ENCODE assay signal across 13 cellular contexts in genomic region chr9:135773677-135774238, GRCh38.
DNase-seq lines count a peak whose midpoint lies in the region; ATAC-seq, FAIRE-seq and TF ChIP-seq lines count a peak whose summit lies in the region.
"Had no signal": no experiment of that assay in that cellular context is flagged by ENCODE, and none has a peak within 500 bp of the region (broad histone marks: within the 10 kb centered on the region; RNA-seq: fewer than 3 reads in every experiment).

No MANE protein-coding gene starts in this region.

- BruUV-seq in HepG2 (replicated peaks; lab: Mats Ljungman, UMichigan) (no TSS peak), IMR-90 (replicated peaks; lab: Mats Ljungman, UMichigan) (no TSS peak)

- H3K23ac ChIP-seq in IMR-90 (ENCODE audit: low read depth, low read length) (no peak overlapping the region), neuronal stem cell (ENCODE audit: low read depth, low read length, poor library complexity) (peak overlapping the region; percentile 73)

- 20% methylated on average over 8 of the region's 10 CpGs for WGBS in HepG2 (ENCODE audit: low lambda C conversion rate)
- WGBS in right lobe of liver (ENCODE audit: insufficient coverage, low coverage, low lambda C conversion rate, missing lambda C conversion rate) = 61% methylated on average over 6 of the region's 10 CpGs
- WGBS in IMR-90 (ENCODE audit: extremely low coverage in 2 of 2, insufficient read length in 1 of 2), 2 experiments = 70% methylated on average over 5 of the region's 10 CpGs; no CpG with 5 or more reads in 1 of the 2 experiments
- WGBS in neuronal stem cell (ENCODE audit: extremely low coverage in 2 of 2, insufficient read length in 2 of 2, insufficient replicate concordance in 1 of 2), 2 donors = no CpG with 5 or more reads among the region's 10 CpGs

- no peak overlapping the region for H3K18ac ChIP-seq in IMR-90 (ENCODE audit: low read depth, low read length)
- H3K18ac ChIP-seq in neuronal stem cell (ENCODE audit: low read length) = peak overlapping the region; percentile 85

- no peaks in the 10 kb centered on the region for H3K79me2 ChIP-seq in HepG2 (ENCODE audit: insufficient read depth, low read length)

- H4K8ac ChIP-seq in IMR-90 (ENCODE audit: low read depth in 2 of 2, low read length in 2 of 2) = no peak overlapping the region
- H4K8ac ChIP-seq in neuronal stem cell (ENCODE audit: low read depth, low read length) = peak overlapping the region; percentile 52

- H2BK20ac ChIP-seq in IMR-90 (ENCODE audit: low read depth, low read length) = no peak overlapping the region

- H4K5ac ChIP-seq in IMR-90 (ENCODE audit: low read depth, low read length) = no peak overlapping the region

- TF ChIP-seq RAD21 in HepG2 (CRISPR knock-in tag; IDR thresholded peaks at IDR 0.05) (no peak), IMR-90 (IDR thresholded peaks at IDR 0.05; ENCODE audit: low read length) (no peak)

- POLR2A ChIA-PET in HepG2 (lab: Yijun Ruan, JAX) = no interaction called here
- POLR2A ChIA-PET in IMR-90 (lab: Charles Lee; ENCODE audit: unreplicated experiment) = no interaction called here

- TF ChIP-seq POLR2A in HepG2 (IDR thresholded peaks at IDR 0.05; ENCODE audit: insufficient read depth in 1 of 2, low read depth in 2 of 2, low read length in 2 of 2) (no peak), right lobe of liver (IDR thresholded peaks at IDR 0.05) (no peak), IMR-90 (IDR thresholded peaks at IDR 0.05; ENCODE audit: low read depth, low read length) (no peak)

- H3K27me3 ChIP-seq in HepG2 (ENCODE audit: control insufficient read depth in 1 of 2, insufficient read depth in 2 of 2, low read length in 2 of 2) (peaks cover 5 to 62% of the 10 kb centered on the region in 2 experiments; a peak in 4 of 5 replicates), right lobe of liver (no peaks in the 10 kb centered on the region), IMR-90 (ENCODE audit: control insufficient read depth, insufficient read depth, low read length) (peaks cover 2% of the 10 kb centered on the region), neuronal stem cell (ENCODE audit: control insufficient read depth in 3 of 3, insufficient read depth in 3 of 3, low read depth in 1 of 3, low read length in 3 of 3) (peaks cover 0 to 3% (median 0%) of the 10 kb centered on the region in 3 experiments)
- H3K27me3 ChIP-seq: BLaER1 treated with 17β-estradiol and CSF1 and Interleukin-3, amounts not matched to agents 10 nM and 100 nM had no signal

- H3K4ac ChIP-seq in IMR-90 (ENCODE audit: low read depth, low read length) (no peak overlapping the region), neuronal stem cell (ENCODE audit: low read length) (peak overlapping the region; percentile 89)

- H3K9me1 ChIP-seq in IMR-90 (ENCODE audit: insufficient read depth, low read length) = peaks cover 5% of the 10 kb centered on the region; the same call in 1 of the 2 replicates

- H3K14ac ChIP-seq in IMR-90 (replicated peaks; ENCODE audit: low read depth, low read length) (no peak overlapping the region), neuronal stem cell (ENCODE audit: low read length) (peak overlapping the region; percentile 99)

- H3K4me2 ChIP-seq in HepG2 (ENCODE audit: low read depth, low read length) = no peak overlapping the region
- no peak overlapping the region for H3K4me2 ChIP-seq in IMR-90 (ENCODE audit: low read depth, low read length)
- no peak overlapping the region for H3K4me2 ChIP-seq in neuronal stem cell (ENCODE audit: insufficient read depth, low read length, poor library complexity, severe bottlenecking)
- H3K4me2 ChIP-seq: BLaER1 treated with 17β-estradiol and CSF1 and Interleukin-3, amounts not matched to agents 10 nM and 100 nM had no signal

- TF ChIP-seq EP300 in HepG2 (IDR thresholded peaks at IDR 0.05; ENCODE audit: low read depth in 2 of 2, low read length in 2 of 2) (no peak), HepG2 (CRISPR knock-in tag; IDR thresholded peaks at IDR 0.05; ENCODE audit: borderline replicate concordance) (no peak)

- peak; percentile 33 for ATAC-seq in HepG2
- no peak for ATAC-seq in right lobe of liver
- ATAC-seq in IMR-90 (ENCODE audit: low read depth) = no peak
- ATAC-seq in HG02938 (IDR thresholded peaks at IDR 0.05; ENCODE audit: unreplicated experiment) = no peak
- ATAC-seq in GM21528 (IDR thresholded peaks at IDR 0.05; ENCODE audit: low FRiP score, unreplicated experiment) = no peak
- ATAC-seq: CD8-positive, alpha-beta T cell; HCT116 had no signal

- H2BK120ac ChIP-seq in IMR-90 (ENCODE audit: low read depth, low read length) (no peak overlapping the region), neuronal stem cell (ENCODE audit: low read depth, low read length) (no peak overlapping the region)

- H2AFZ ChIP-seq in HepG2 (ENCODE audit: low read length) = no peak overlapping the region
- H2AFZ ChIP-seq in IMR-90 (replicated peaks; ENCODE audit: low read length, poor library complexity) = peak overlapping the region; percentile 67
- no peak overlapping the region for H2AFZ ChIP-seq in neuronal stem cell (ENCODE audit: low read length)

- no peak overlapping the region for H2AK9ac ChIP-seq in IMR-90 (replicated peaks; ENCODE audit: low read depth, low read length, poor library complexity)

- no peaks in the 10 kb centered on the region for H3K79me1 ChIP-seq in IMR-90 (ENCODE audit: low read depth in 1 of 2, low read length in 2 of 2)
- H3K79me1 ChIP-seq in neuronal stem cell (ENCODE audit: low read depth, low read length) = peaks cover 7% of the 10 kb centered on the region

- no peak for TF ChIP-seq CTCF in HepG2 (CRISPR knock-in tag; IDR thresholded peaks at IDR 0.05)
- no peak for TF ChIP-seq CTCF in right lobe of liver (IDR thresholded peaks at IDR 0.05)
- no peak for TF ChIP-seq CTCF in IMR-90 (conservative IDR thresholded peaks at IDR 0.05; ENCODE audit: low read depth, low read length)

- H4K20me1 ChIP-seq in HepG2 (ENCODE audit: insufficient read depth, low read length) (no peaks in the 10 kb centered on the region), IMR-90 (ENCODE audit: insufficient read depth, low read length) (no peaks in the 10 kb centered on the region)

- H2BK15ac ChIP-seq in IMR-90 (ENCODE audit: low read depth, low read length) = no peak overlapping the region
- peak overlapping the region; percentile 91 for H2BK15ac ChIP-seq in neuronal stem cell (ENCODE audit: low read length)

- CTCF ChIA-PET in HepG2 (lab: Yijun Ruan, JAX; ENCODE audit: low intra/inter-chr PET ratio, low total read pairs) (no interaction called here), IMR-90 (lab: Yijun Ruan, JAX) (no interaction called here)

- H3K36me3 ChIP-seq in HepG2 (replicated peaks in 1 of 2; ENCODE audit: control insufficient read depth in 1 of 2, insufficient read depth in 2 of 2, low read length in 2 of 2) (no peaks in the 10 kb centered on the region), right lobe of liver (no peaks in the 10 kb centered on the region), IMR-90 (ENCODE audit: control insufficient read depth, insufficient read depth, low read length) (no peaks in the 10 kb centered on the region), neuronal stem cell (replicated peaks in 1 of 2; ENCODE audit: control insufficient read depth in 2 of 2, insufficient read depth in 2 of 2, low read length in 2 of 2) (no peaks in the 10 kb centered on the region)
- H3K36me3 ChIP-seq: BLaER1 treated with 17β-estradiol and CSF1 and Interleukin-3, amounts not matched to agents 10 nM and 100 nM had no signal

- H3K4me1 ChIP-seq in HepG2 (ENCODE audit: insufficient read depth, low read length) (no peaks in the 10 kb centered on the region), right lobe of liver (no peaks in the 10 kb centered on the region), IMR-90 (ENCODE audit: control insufficient read depth, insufficient read depth, low read length) (no peaks in the 10 kb centered on the region), neuronal stem cell (ENCODE audit: control insufficient read depth in 2 of 2, insufficient read depth in 1 of 2, low read depth in 1 of 2, low read length in 2 of 2) (peaks cover 0 to 16% of the 10 kb centered on the region in 2 donors)
- H3K4me1 ChIP-seq: BLaER1 treated with 17β-estradiol and CSF1 and Interleukin-3, amounts not matched to agents 10 nM and 100 nM had no signal

- H2BK12ac ChIP-seq in neuronal stem cell (ENCODE audit: low read length) = peak overlapping the region; percentile 30

- H2AK5ac ChIP-seq in IMR-90 (ENCODE audit: low read depth, low read length) (no peak overlapping the region), neuronal stem cell (ENCODE audit: low read depth, low read length) (peak overlapping the region; percentile 96)

- dilution Hi-C loops in IMR-90 (cut with HindIII; ENCODE audit: low sequenced_read_pairs, unreplicated experiment) = no loop called here

- H4K91ac ChIP-seq in IMR-90 (ENCODE audit: insufficient read depth, low read depth, low read length) (no peak overlapping the region), neuronal stem cell (ENCODE audit: low read depth, low read length, poor library complexity) (peak overlapping the region; percentile 72)

- DNase-seq in HepG2 (ENCODE audit: low spot score) (no peak), right lobe of liver (no peak), IMR-90 (no peak), neuronal stem cell (ENCODE audit: low spot score) (no peak), SK-N-DZ (ENCODE audit: low spot score) (no peak)
- DNase-seq: Calu3; CD8-positive, alpha-beta T cell; DMS79 treated with DMSO at 0.1 percent for 48 hours; GF-D8 had no signal

- intact Hi-C loops in HepG2 (cut with micrococcal nuclease; ENCODE audit: unreplicated experiment) (no loop called here), right lobe of liver (cut with DNase I) (no loop called here), IMR-90 (cut with micrococcal nuclease) (no loop called here)

- H2BK5ac ChIP-seq in IMR-90 (ENCODE audit: low read depth, low read length, poor library complexity, severe bottlenecking) = peak overlapping the region; percentile 89
- H2BK5ac ChIP-seq in neuronal stem cell (ENCODE audit: low read length) = no peak overlapping the region

- no peak overlapping the region for H3K9ac ChIP-seq in HepG2 (ENCODE audit: insufficient read depth, low read depth, low read length)
- no peak overlapping the region for H3K9ac ChIP-seq in IMR-90 (ENCODE audit: low read depth, low read length)
- H3K9ac ChIP-seq in neuronal stem cell (ENCODE audit: low read depth, low read length, poor library complexity) = peak overlapping the region; percentile 77
- H3K9ac ChIP-seq: BLaER1 treated with 17β-estradiol and CSF1 and Interleukin-3, amounts not matched to agents 10 nM and 100 nM had no signal

- H3K27ac ChIP-seq in HepG2 (ENCODE audit: extremely low read length, insufficient read depth, low read length) (no peak overlapping the region), right lobe of liver (no peak overlapping the region), IMR-90 (ENCODE audit: insufficient read depth, low read length) (no peak overlapping the region), neuronal stem cell (replicated peaks; ENCODE audit: low read length) (no peak overlapping the region)
- H3K27ac ChIP-seq: BLaER1 treated with 17β-estradiol and CSF1 and Interleukin-3, amounts not matched to agents 10 nM and 100 nM had no signal

- FAIRE-seq in HepG2 (lab: Jason Lieb, UNC) = no peak

- H3K4me3 ChIP-seq in HepG2 (replicated peaks in 1 of 3; ENCODE audit: insufficient read depth in 1 of 3, low read depth in 2 of 3, low read length in 3 of 3) (no peak overlapping the region), right lobe of liver (no peak overlapping the region), IMR-90 (ENCODE audit: insufficient read depth, low read depth, low read length) (no peak overlapping the region), neuronal stem cell (ENCODE audit: low read length in 2 of 2) (peak overlapping the region in 1 of 2 donors; percentile 68)
- H3K4me3 ChIP-seq: BLaER1 treated with 17β-estradiol and CSF1 and Interleukin-3, amounts not matched to agents 10 nM and 100 nM had no signal

- no peak overlapping the region for H3K56ac ChIP-seq in IMR-90 (ENCODE audit: extremely low read depth, insufficient read depth, low read length)

- H3K9me3 ChIP-seq in HepG2 (ENCODE audit: low read length) (no peaks in the 10 kb centered on the region), right lobe of liver (no peaks in the 10 kb centered on the region), IMR-90 (ENCODE audit: control insufficient read depth, insufficient read depth, low read length) (peaks cover 2% of the 10 kb centered on the region; the same call in 1 of the 2 replicates), neuronal stem cell (replicated peaks in 1 of 2; ENCODE audit: control insufficient read depth in 2 of 2, insufficient read depth in 1 of 2, low read depth in 1 of 2, low read length in 2 of 2) (peaks cover 0 to 4% of the 10 kb centered on the region in 2 donors)
- H3K9me3 ChIP-seq: BLaER1 treated with 17β-estradiol and CSF1 and Interleukin-3, amounts not matched to agents 10 nM and 100 nM had no signal

- in situ Hi-C loops in HepG2 (cut with HindIII; ENCODE audit: extremely low pct_ligation_motif_present, low pct_unique_long_range_greater_than_20kb) = no loop called here
- in situ Hi-C loops in IMR-90 (cut with MboI; ENCODE audit: low sequenced_read_pairs) = no loop called here
